Comparison of ENCODE assay signal across 10 cellular contexts in genomic region chr6:32975886-32976285, GRCh38. TPM values are rescaled to one million over a fixed set of nuclear protein-coding genes. Genes with fewer than 3 reads are reported as not detected.
DNase-seq lines count a peak whose midpoint lies in the region; ATAC-seq, FAIRE-seq and TF ChIP-seq lines count a peak whose summit lies in the region.
"Had no signal": no experiment of that assay in that cellular context is flagged by ENCODE, and none has a peak within 500 bp of the region (broad histone marks: within the 10 kb centered on the region; RNA-seq: fewer than 3 reads in every experiment).

No MANE protein-coding gene starts in this region.

- CTCF ChIA-PET in Panc1 (lab: Charles Lee), result no interaction called here

- peaks cover 31% of the 10 kb centered on the region for H3K79me2 ChIP-seq in trophoblast cell (ENCODE audit: control insufficient read depth, insufficient read depth, low read length, poor library complexity)

- no peaks in the 10 kb centered on the region for H3K9me3 ChIP-seq in Panc1 (ENCODE audit: control insufficient read depth, insufficient read depth, low read depth, low read length)
- no peaks in the 10 kb centered on the region for H3K9me3 ChIP-seq in endodermal cell (ENCODE audit: control insufficient read depth, low read length)
- peaks cover 2% of the 10 kb centered on the region for H3K9me3 ChIP-seq in trophoblast cell (ENCODE audit: insufficient read depth, low read depth, low read length)

- FAIRE-seq in HTR-8/SVneo (lab: Jason Lieb, UNC), result no peak

- peak overlapping the region; percentile 20 for H3K4ac ChIP-seq in trophoblast cell (ENCODE audit: low read depth, low read length)

- H3K27ac ChIP-seq in Panc1 (ENCODE audit: low read length) (peak overlapping the region; percentile 44), endodermal cell (ENCODE audit: low read depth, low read length) (no peak overlapping the region), trophoblast cell (ENCODE audit: low read depth, low read length) (no peak overlapping the region)

- peaks cover 14% of the 10 kb centered on the region for H3K79me1 ChIP-seq in trophoblast cell (ENCODE audit: low read length)

- no peak overlapping the region for H2BK12ac ChIP-seq in trophoblast cell (ENCODE audit: low read length)

- H2AFZ ChIP-seq in trophoblast cell (ENCODE audit: insufficient read depth, low read length, poor library complexity), result no peak overlapping the region

- H3K9ac ChIP-seq in endodermal cell (ENCODE audit: extremely low read depth, low read length, poor library complexity, severe bottlenecking) (peak overlapping the region; percentile 95), trophoblast cell (ENCODE audit: low read length) (no peak overlapping the region)

- no peak overlapping the region for H2BK120ac ChIP-seq in trophoblast cell (ENCODE audit: insufficient read depth, low read length, poor library complexity)

- no peak overlapping the region for H4K91ac ChIP-seq in trophoblast cell (ENCODE audit: low read depth, low read length)

- H4K12ac ChIP-seq in trophoblast cell (ENCODE audit: low read depth, low read length), result no peak overlapping the region

- POLR2A ChIA-PET in Panc1 (lab: Charles Lee), result interaction anchor here (1.3 kb wide), 1 partner anchor 9 kb away, joined by 4 read pairs; no protein-coding TSS in a partner anchor

- peaks cover 40% of the 10 kb centered on the region for H3K4me1 Mint-ChIP-seq in endodermal cell

- H3K27me3 ChIP-seq in Panc1 (ENCODE audit: control insufficient read depth, insufficient read depth, low read length) (no peaks in the 10 kb centered on the region), endodermal cell (ENCODE audit: control insufficient read depth, insufficient read depth, low read length, poor library complexity, severe bottlenecking) (no peaks in the 10 kb centered on the region), trophoblast cell (ENCODE audit: insufficient read depth, low read length) (no peaks in the 10 kb centered on the region)

- H2AK5ac ChIP-seq in trophoblast cell (ENCODE audit: low read length), result no peak overlapping the region

- no peak overlapping the region for H3K14ac ChIP-seq in trophoblast cell (ENCODE audit: low read length)

- no peaks in the 10 kb centered on the region for H3K27me3 Mint-ChIP-seq in endodermal cell (ENCODE audit: insufficient read depth)

- H3K9me3 Mint-ChIP-seq in endodermal cell, result no peaks in the 10 kb centered on the region

- H3K4me1 ChIP-seq in Panc1 (ENCODE audit: control insufficient read depth, insufficient read depth, low read length) (peaks cover 55% of the 10 kb centered on the region), endodermal cell (ENCODE audit: control insufficient read depth, insufficient read depth, low read length) (no peaks in the 10 kb centered on the region), trophoblast cell (ENCODE audit: control insufficient read depth in 1 of 2, insufficient read depth in 2 of 2, low read length in 2 of 2) (peaks cover 0 to 8% of the 10 kb centered on the region in 2 experiments)

- peaks cover 94% of the 10 kb centered on the region for H3K36me3 Mint-ChIP-seq in endodermal cell (ENCODE audit: low read depth)

- H3K4me3 ChIP-seq in GM08714 (ENCODE audit: low read length) (peak overlapping the region; percentile 99), Panc1 (ENCODE audit: low read depth in 2 of 2, low read length in 2 of 2) (peak overlapping the region; percentile 94 to 100), endodermal cell (ENCODE audit: low read length) (peak overlapping the region; percentile 98), trophoblast cell (ENCODE audit: low read depth, low read length) (no peak overlapping the region)

- ATAC-seq in Panc1, result no peak
- ATAC-seq in HG02763 (IDR thresholded peaks at IDR 0.05; ENCODE audit: unreplicated experiment), result no peak

- intact Hi-C loops in Panc1 (cut with micrococcal nuclease; ENCODE audit: unreplicated experiment), result no loop called here

- no peak overlapping the region for H3K23ac ChIP-seq in trophoblast cell (ENCODE audit: low read length)

- BruUV-seq in Panc1 (replicated peaks; lab: Mats Ljungman, UMichigan), result no TSS peak

- peak overlapping the region; percentile 75 for H3K27ac Mint-ChIP-seq in endodermal cell

- in situ Hi-C loops in Panc1 (cut with HindIII; ENCODE audit: low pct_unique_long_range_greater_than_20kb, low sequenced_read_pairs), result no loop called here

- H3K4me3 Mint-ChIP-seq in endodermal cell, result peak overlapping the region; percentile 98

- no peak overlapping the region for H3K4me2 ChIP-seq in trophoblast cell (ENCODE audit: low read length)

- no peak overlapping the region for H4K8ac ChIP-seq in trophoblast cell (ENCODE audit: low read depth, low read length)

- DNase-seq in Panc1 (ENCODE audit: low read depth, low spot score) (no peak), endodermal cell (no peak), trophoblast cell (no peak), Kasumi-1 (lab: John Stamatoyannopoulos, UW) (no peak), HTR-8/SVneo (ENCODE audit: insufficient read length, low spot score) (no peak)
- DNase-seq: activated CD4-positive, alpha-beta T cell treated with anti-CD3 and anti-CD28 coated beads for 48 hours; erythroblast; NCI-H69 had no signal

- TF ChIP-seq CTCF in Panc1 (IDR thresholded peaks at IDR 0.05) (no peak), endodermal cell (conservative IDR thresholded peaks at IDR 0.05) (no peak)

- 90 to 93% methylated on average over 1 to 2 of the region's 2 CpGs for WGBS in endodermal cell (ENCODE audit: insufficient coverage in 1 of 2, insufficient read length in 1 of 2), 2 experiments
- no CpG with 5 or more reads among the region's 2 CpGs for WGBS in trophoblast cell (ENCODE audit: extremely low coverage, insufficient coverage, insufficient read length)

- no peak overlapping the region for H3K18ac ChIP-seq in trophoblast cell (ENCODE audit: low read length)

- no peak overlapping the region for H2BK5ac ChIP-seq in trophoblast cell (ENCODE audit: low read depth, low read length, poor library complexity)

- peaks cover 74% of the 10 kb centered on the region for H3K36me3 ChIP-seq in Panc1 (ENCODE audit: control insufficient read depth, insufficient read depth, low read length)
- H3K36me3 ChIP-seq in endodermal cell (ENCODE audit: control insufficient read depth, insufficient read depth, low read length), result peaks cover 90% of the 10 kb centered on the region
- H3K36me3 ChIP-seq in trophoblast cell (ENCODE audit: control insufficient read depth in 1 of 2, insufficient read depth in 2 of 2, low read length in 2 of 2), result peaks cover 62 to 73% of the 10 kb centered on the region in 2 experiments

RNA-seq across cellular contexts. Expression of gene BRD2, which starts 7.5 kb away (rescaled TPM):
- 209 TPM for total RNA-seq in Panc1 (2021; ENCODE audit: unreplicated experiment)
- polyA plus RNA-seq in Panc1 (2012; ENCODE audit: insufficient read length), result 161 TPM
- 100 to 1,000 TPM; 209 to 233 TPM for total RNA-seq in endodermal cell
- polyA plus RNA-seq in endodermal cell (2013, experiment 1 of 2), result 186 TPM
- polyA plus RNA-seq in endodermal cell (2013, experiment 2 of 2), result 176 TPM
- polyA plus RNA-seq in trophoblast cell (2013), result 265 and 273 TPM in 2 replicates

RNA-seq across cellular contexts. Expression of gene HLA-DMA, which starts 23.0 kb away (rescaled TPM):
- total RNA-seq in Panc1 (2021; ENCODE audit: unreplicated experiment), result 2.8 TPM
- 1.3 TPM for polyA plus RNA-seq in Panc1 (2012; ENCODE audit: insufficient read length)
- 10 to 100 TPM in 1 of 2 donors, 1 to 10 TPM in 1; 4.9 to 19.0 TPM for total RNA-seq in endodermal cell
- 2.2 TPM for polyA plus RNA-seq in endodermal cell (2013, experiment 1 of 2)
- 2.6 TPM for polyA plus RNA-seq in endodermal cell (2013, experiment 2 of 2)
- 8.5 and 8.8 TPM in 2 replicates for polyA plus RNA-seq in trophoblast cell (2013)

RNA-seq across cellular contexts. Expression of gene HLA-DOA, which starts 33.5 kb away (rescaled TPM):
- total RNA-seq in Panc1 (2021; ENCODE audit: unreplicated experiment) (0.08 TPM), endodermal cell (10 to 100 TPM; 10.6 to 11.1 TPM)
- not detected for polyA plus RNA-seq in Panc1 (2012; ENCODE audit: insufficient read length)
- 2.3 TPM for polyA plus RNA-seq in endodermal cell (2013, experiment 1 of 2)
- polyA plus RNA-seq in endodermal cell (2013, experiment 2 of 2), result 1.8 TPM
- polyA plus RNA-seq in trophoblast cell (2013), result 0.05 and 0.08 TPM in 2 replicates

RNA-seq across cellular contexts. Expression of gene HLA-DMB, which starts 35.1 kb away (rescaled TPM):
- total RNA-seq in Panc1 (2021; ENCODE audit: unreplicated experiment) (0.44 TPM), endodermal cell (1 to 10 TPM in 1 of 2 donors, under 1 TPM in 1; 0.24 to 1.8 TPM)
- polyA plus RNA-seq in Panc1 (2012; ENCODE audit: insufficient read length), result not detected
- polyA plus RNA-seq in endodermal cell (2013, experiment 1 of 2), result 0.25 TPM
- 0.25 TPM for polyA plus RNA-seq in endodermal cell (2013, experiment 2 of 2)
- polyA plus RNA-seq in trophoblast cell (2013), result 2.4 and 2.5 TPM in 2 replicates

Comparison
In these comparisons a context has a peak if more than half of its experiments do, and no peak if none do; other contexts are left out.
1. RNA of gene HLA-DOA, which starts 33.5 kb away (total RNA-seq): 10.6 to 11.1 TPM in endodermal cell; 0.08 TPM in Panc1 (single experiment); every median in the first group is over 10 times any median in the second.